25 cellular contexts compared by ENCODE assay signal in the genomic region with DNA sequence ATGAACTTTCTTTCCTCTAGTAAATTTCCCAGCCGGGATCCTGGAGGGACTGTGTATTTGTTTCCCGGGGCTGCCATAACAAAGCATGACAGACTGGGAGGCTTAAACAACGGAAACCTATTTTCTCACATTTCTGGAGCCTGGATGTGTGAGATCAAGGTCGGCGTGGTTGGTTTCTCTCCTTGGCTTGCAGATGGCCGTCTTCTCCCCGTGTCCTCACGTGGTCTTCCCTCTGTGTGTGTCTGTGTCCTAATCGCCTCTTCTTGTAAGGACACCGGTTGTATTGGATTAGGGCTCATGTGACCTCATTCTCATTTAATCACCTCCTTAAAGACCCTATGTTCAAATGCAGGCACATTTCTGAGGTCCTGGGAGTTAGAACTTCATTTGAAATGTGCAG. TPM values are rescaled to one million over a fixed set of nuclear protein-coding genes. Genes with fewer than 3 reads are reported as not detected.
DNase-seq lines count a peak whose midpoint lies in the region; ATAC-seq, FAIRE-seq and TF ChIP-seq lines count a peak whose summit lies in the region.
"Had no signal": no experiment of that assay in that cellular context is flagged by ENCODE, and none has a peak within 500 bp of the region (broad histone marks: within the 10 kb centered on the region; RNA-seq: fewer than 3 reads in every experiment).

No MANE protein-coding gene starts in this region.

- H3K27me3 ChIP-seq in HepG2 (ENCODE audit: control insufficient read depth in 1 of 2, insufficient read depth in 2 of 2, low read length in 2 of 2) (peaks cover 0 to 42% of the 10 kb centered on the region in 2 experiments; a peak in 2 of 5 replicates), right lobe of liver (no peaks in the 10 kb centered on the region), PC-3 (ENCODE audit: low read length) (no peaks in the 10 kb centered on the region)
- H3K27me3 ChIP-seq: MG63 had no signal

- H2AFZ ChIP-seq in HepG2 (ENCODE audit: low read length), result no peak overlapping the region
- no peak overlapping the region for H2AFZ ChIP-seq in PC-3 (ENCODE audit: low read length)

- DNase-seq in HepG2 (ENCODE audit: low spot score) (no peak), right lobe of liver (no peak), posterior vena cava (ENCODE audit: low spot score) (peak; percentile 20), HFFc6 (no peak), HT-29 (ENCODE audit: low spot score) (no peak), NCI-H1436 treated with DMSO at 0.1 percent for 48 hours (lab: John Stamatoyannopoulos, UW) (no peak), PC-3 (no peak)
- DNase-seq: AML-193, DMS 273 treated with DMSO at 0.1 percent for 48 hours, DND-41, Kasumi-1, MG63, NCI-H1048, NCI-H1436, NCI-H2029 treated with DMSO at 0.1 percent for 48 hours, NCI-H2171 treated with DMSO at 0.1 percent for 48 hours, NCI-H446, Right ventricle myocardium superior had no signal

- FAIRE-seq in HepG2 (lab: Jason Lieb, UNC), result no peak
- FAIRE-seq: G401.6 had no signal

- TF ChIP-seq RAD21 in HepG2 (CRISPR knock-in tag; IDR thresholded peaks at IDR 0.05), result no peak

- POLR2A ChIA-PET in HepG2 (lab: Yijun Ruan, JAX) (no interaction called here), PC-3 (lab: Charles Lee; ENCODE audit: unreplicated experiment) (no interaction called here)

- H3K4me3 Mint-ChIP-seq in brain (peak overlapping the region in 1 of 5 experiments; percentile 27), HFFc6 (no peak overlapping the region)

- WGBS in HepG2 (ENCODE audit: low lambda C conversion rate), result 70% methylated on average over 10 of the region's 10 CpGs
- WGBS in right lobe of liver (ENCODE audit: insufficient coverage, low coverage, low lambda C conversion rate, missing lambda C conversion rate), result 63% methylated on average over 5 of the region's 10 CpGs

- H3K4me2 ChIP-seq in HepG2 (ENCODE audit: low read depth, low read length), result peak overlapping the region; percentile 77
- no peak overlapping the region for H3K4me2 ChIP-seq in PC-3 (ENCODE audit: low read length)

- H3K9me2 ChIP-seq in PC-3 (replicated peaks; ENCODE audit: low read length), result no peaks in the 10 kb centered on the region

- H3K36me3 ChIP-seq in HepG2 (replicated peaks in 1 of 2; ENCODE audit: control insufficient read depth in 1 of 2, insufficient read depth in 2 of 2, low read length in 2 of 2) (no peaks in the 10 kb centered on the region), right lobe of liver (no peaks in the 10 kb centered on the region), PC-3 (ENCODE audit: low read depth, low read length) (no peaks in the 10 kb centered on the region)
- H3K36me3 ChIP-seq: MG63 had no signal

- H4K20me1 ChIP-seq in HepG2 (ENCODE audit: insufficient read depth, low read length), result no peaks in the 10 kb centered on the region
- H4K20me1 ChIP-seq in PC-3 (ENCODE audit: low read length), result no peaks in the 10 kb centered on the region

- TF ChIP-seq POLR2A in HepG2 (IDR thresholded peaks at IDR 0.05; ENCODE audit: insufficient read depth in 1 of 2, low read depth in 2 of 2, low read length in 2 of 2), result no peak
- no peak for TF ChIP-seq POLR2A in right lobe of liver (IDR thresholded peaks at IDR 0.05)

- TF ChIP-seq CTCF in HepG2 (CRISPR knock-in tag; IDR thresholded peaks at IDR 0.05) (no peak), right lobe of liver (IDR thresholded peaks at IDR 0.05) (no peak), brain (conservative IDR thresholded peaks at IDR 0.05) (no peak), HFFc6 (IDR thresholded peaks at IDR 0.05) (no peak), PC-3 (conservative IDR thresholded peaks at IDR 0.05; ENCODE audit: low read depth, low read length) (no peak)

- BruUV-seq in HepG2 (replicated peaks; lab: Mats Ljungman, UMichigan) (no TSS peak), PC-3 (replicated peaks; lab: Mats Ljungman, UMichigan) (no TSS peak)

- H3K27me3 Mint-ChIP-seq in brain (peaks cover 8% of the 10 kb centered on the region), HFFc6 (ENCODE audit: insufficient read depth) (peaks cover 2% of the 10 kb centered on the region)

- no peak overlapping the region for H3K4me3 ChIP-seq in HepG2 (replicated peaks in 1 of 3; ENCODE audit: insufficient read depth in 1 of 3, low read depth in 2 of 3, low read length in 3 of 3)
- H3K4me3 ChIP-seq in right lobe of liver, result no peak overlapping the region
- no peak overlapping the region for H3K4me3 ChIP-seq in PC-3 (ENCODE audit: low read length)
- H3K4me3 ChIP-seq: MG63, SK-N-MC had no signal

- H3F3A ChIP-seq in PC-3 (ENCODE audit: low read length, unreplicated experiment), result no peaks in the 10 kb centered on the region

- ATAC-seq in HepG2 (no peak), right lobe of liver (no peak), PC-3 (no peak)
- ATAC-seq: HCT116 had no signal

- H3K27ac Mint-ChIP-seq in brain, result peak overlapping the region in 3 of 5 experiments; percentile 5 to 69 (median 36)
- no peak overlapping the region for H3K27ac Mint-ChIP-seq in HFFc6
- H3K27ac Mint-ChIP-seq: IgD-negative memory B cell had no signal

- no peak overlapping the region for H3K27ac ChIP-seq in HepG2 (ENCODE audit: extremely low read length, insufficient read depth, low read length)
- H3K27ac ChIP-seq in right lobe of liver, result no peak overlapping the region
- no peak overlapping the region for H3K27ac ChIP-seq in PC-3 (ENCODE audit: low read length)
- H3K27ac ChIP-seq: 22Rv1, C4-2B, SK-N-MC had no signal

- H3K9me3 Mint-ChIP-seq in brain, result peaks cover 0 to 4% (median 0%) of the 10 kb centered on the region in 5 experiments
- no peaks in the 10 kb centered on the region for H3K9me3 Mint-ChIP-seq in HFFc6
- H3K9me3 Mint-ChIP-seq: IgD-negative memory B cell had no signal

- TF ChIP-seq EP300 in HepG2 (IDR thresholded peaks at IDR 0.05; ENCODE audit: low read depth in 2 of 2, low read length in 2 of 2), result no peak
- TF ChIP-seq EP300 in HepG2 (CRISPR knock-in tag; IDR thresholded peaks at IDR 0.05; ENCODE audit: borderline replicate concordance), result no peak

- H3K4me1 Mint-ChIP-seq in brain, result peaks cover 18% of the 10 kb centered on the region
- peaks cover 7% of the 10 kb centered on the region; the same call in 1 of the 2 replicates for H3K4me1 Mint-ChIP-seq in HFFc6 (ENCODE audit: low read depth)

- H3K4me1 ChIP-seq in HepG2 (ENCODE audit: insufficient read depth, low read length), result peaks cover 29% of the 10 kb centered on the region
- no peaks in the 10 kb centered on the region for H3K4me1 ChIP-seq in right lobe of liver
- H3K4me1 ChIP-seq in PC-3 (ENCODE audit: insufficient read depth, low read length), result 0 out of 2 replicates have a peak, but pooled peaks cover 5% of the 10 kb centered on the region

- H3K9ac ChIP-seq in HepG2 (ENCODE audit: insufficient read depth, low read depth, low read length), result no peak overlapping the region
- H3K9ac ChIP-seq in PC-3 (ENCODE audit: low read length), result no peak overlapping the region

- intact Hi-C loops in HepG2 (cut with micrococcal nuclease; ENCODE audit: unreplicated experiment) (no loop called here), right lobe of liver (cut with DNase I) (loop anchor here in 1 of 2 donors (10.0 kb wide), 1 partner anchor 47 kb away; no protein-coding TSS in a partner anchor), posterior vena cava (cut with DNase I) (loop anchor here in 1 of 2 donors (10.0 kb wide), 1 partner anchor 47 kb away; no protein-coding TSS in a partner anchor), PC-3 (cut with micrococcal nuclease) (no loop called here)

- in situ Hi-C loops in HepG2 (cut with HindIII; ENCODE audit: extremely low pct_ligation_motif_present, low pct_unique_long_range_greater_than_20kb), result no loop called here

- CTCF ChIA-PET in HepG2 (lab: Yijun Ruan, JAX; ENCODE audit: low intra/inter-chr PET ratio, low total read pairs) (no interaction called here), PC-3 (lab: Charles Lee) (no interaction called here)

- H3K79me2 ChIP-seq in HepG2 (ENCODE audit: insufficient read depth, low read length) (no peaks in the 10 kb centered on the region), PC-3 (ENCODE audit: low read length) (no peaks in the 10 kb centered on the region)

- H3K36me3 Mint-ChIP-seq in brain, result no peaks in the 10 kb centered on the region
- H3K36me3 Mint-ChIP-seq in HFFc6 (ENCODE audit: low read depth), result no peaks in the 10 kb centered on the region
- H3K36me3 Mint-ChIP-seq: IgD-negative memory B cell had no signal

- H3K9me3 ChIP-seq in HepG2 (ENCODE audit: low read length) (no peaks in the 10 kb centered on the region), right lobe of liver (no peaks in the 10 kb centered on the region), PC-3 (ENCODE audit: low read length) (no peaks in the 10 kb centered on the region)
- H3K9me3 ChIP-seq: MG63 had no signal

RNA-seq across cellular contexts. Expression of gene USP10, which starts 22.0 kb away (rescaled TPM):
- 79.1 and 97.6 TPM in 2 replicates for total RNA-seq in HepG2 (2016; rRNA removed; fragmentation: Illumina TruSeq; extraction: Trizol)
- total RNA-seq in HepG2 (2016; cell fraction: cytosol; rRNA removed; fragmentation: Illumina TruSeq; extraction: Trizol; ENCODE audit: low read depth), result 57.5 and 62.5 TPM in 2 replicates
- total RNA-seq in HepG2 (2016; cell fraction: insoluble cytoplasmic fraction; rRNA removed; fragmentation: Illumina TruSeq; extraction: Trizol), result 76.4 and 87.1 TPM in 2 replicates
- total RNA-seq in HepG2 (2016; cell fraction: membrane; rRNA removed; fragmentation: Illumina TruSeq; extraction: Trizol), result 73.6 and 81.2 TPM in 2 replicates
- total RNA-seq in HepG2 (2016; cell fraction: nucleus; rRNA removed; fragmentation: Illumina TruSeq; extraction: Trizol), result 78.0 and 88.2 TPM in 2 replicates
- 114 and 122 TPM in 2 replicates for polyA plus RNA-seq in HepG2 (2011; rRNA removed)
- polyA plus RNA-seq in HepG2 (2011; cell fraction: cytosol; rRNA removed), result 68.7 and 92.2 TPM in 2 replicates
- 127 and 143 TPM in 2 replicates for polyA plus RNA-seq in HepG2 (2011; cell fraction: nucleus; rRNA removed)
- polyA plus RNA-seq in HepG2 (2012), result 65.1 and 93.3 TPM in 2 replicates
- polyA plus RNA-seq in HepG2 (2016; cell fraction: cytosol; fragmentation: Illumina TruSeq; extraction: Trizol; ENCODE audit: low read depth), result 17.7 and 17.8 TPM in 2 replicates
- 102 and 128 TPM in 2 replicates for polyA plus RNA-seq in HepG2 (2016; cell fraction: insoluble cytoplasmic fraction; fragmentation: Illumina TruSeq; extraction: Trizol; ENCODE audit: low read depth)
- 41.4 and 44.1 TPM in 2 replicates for polyA plus RNA-seq in HepG2 (2016; cell fraction: membrane; fragmentation: Illumina TruSeq; extraction: Trizol; ENCODE audit: low read depth)
- 118 and 120 TPM in 2 replicates for polyA plus RNA-seq in HepG2 (2016; cell fraction: nucleus; fragmentation: Illumina TruSeq; extraction: Trizol; ENCODE audit: insufficient read depth, low read depth)
- 349 and 427 TPM in 2 replicates for polyA minus RNA-seq in HepG2 (2011; rRNA and poly(A)+ RNA removed; ENCODE audit: low replicate concordance)
- polyA minus RNA-seq in HepG2 (2011; cell fraction: cytosol; rRNA and poly(A)+ RNA removed), result 64.3 and 66.8 TPM in 2 replicates
- polyA minus RNA-seq in HepG2 (2011; cell fraction: nucleus; rRNA and poly(A)+ RNA removed), result 118 TPM in 2 replicates
- total RNA-seq in right lobe of liver, result 10 to 100 TPM; 41.5 to 53.2 (median 44.6) TPM
- 63.6 TPM for polyA plus RNA-seq in brain (ENCODE audit: insufficient read depth, low read depth, low replicate concordance)
- total RNA-seq in posterior vena cava, result 10 to 100 TPM; 64.3 to 68.1 TPM
- total RNA-seq in HFFc6 (2021; fragmentation: NEBNext Ultra II Directional; extraction: Animal tissue kit (Norgen Biotek cat#: 25700)), result 100 to 1,000 TPM in 2 of 6 experiments, 10 to 100 TPM in 4; 83.2 to 106 (median 92.3) TPM
- 53.9 and 58.2 TPM in 2 replicates for total RNA-seq in HT-29 (2014; rRNA removed; shearing (Covaris generic))
- total RNA-seq in PC-3 (2014; rRNA removed), result 50.4 and 62.3 TPM in 2 replicates

RNA-seq across cellular contexts. Expression of gene KLHL36, which starts 29.5 kb away (rescaled TPM):
- total RNA-seq in HepG2 (2016; rRNA removed; fragmentation: Illumina TruSeq; extraction: Trizol), result 23.6 and 24.3 TPM in 2 replicates
- total RNA-seq in HepG2 (2016; cell fraction: cytosol; rRNA removed; fragmentation: Illumina TruSeq; extraction: Trizol; ENCODE audit: low read depth), result 5.2 and 5.7 TPM in 2 replicates
- 19.7 and 25.5 TPM in 2 replicates for total RNA-seq in HepG2 (2016; cell fraction: insoluble cytoplasmic fraction; rRNA removed; fragmentation: Illumina TruSeq; extraction: Trizol)
- total RNA-seq in HepG2 (2016; cell fraction: membrane; rRNA removed; fragmentation: Illumina TruSeq; extraction: Trizol), result 13.6 and 13.8 TPM in 2 replicates
- 19.3 and 23.7 TPM in 2 replicates for total RNA-seq in HepG2 (2016; cell fraction: nucleus; rRNA removed; fragmentation: Illumina TruSeq; extraction: Trizol)
- 26.0 and 34.9 TPM in 2 replicates for polyA plus RNA-seq in HepG2 (2011; rRNA removed)
- polyA plus RNA-seq in HepG2 (2011; cell fraction: cytosol; rRNA removed), result 19.5 and 24.5 TPM in 2 replicates
- polyA plus RNA-seq in HepG2 (2011; cell fraction: nucleus; rRNA removed), result 101 and 113 TPM in 2 replicates
- 13.5 and 16.7 TPM in 2 replicates for polyA plus RNA-seq in HepG2 (2012)
- polyA plus RNA-seq in HepG2 (2016; cell fraction: cytosol; fragmentation: Illumina TruSeq; extraction: Trizol; ENCODE audit: low read depth), result 3.3 and 4.5 TPM in 2 replicates
- 12.0 and 13.5 TPM in 2 replicates for polyA plus RNA-seq in HepG2 (2016; cell fraction: insoluble cytoplasmic fraction; fragmentation: Illumina TruSeq; extraction: Trizol; ENCODE audit: low read depth)
- 5.3 and 6.0 TPM in 2 replicates for polyA plus RNA-seq in HepG2 (2016; cell fraction: membrane; fragmentation: Illumina TruSeq; extraction: Trizol; ENCODE audit: low read depth)
- polyA plus RNA-seq in HepG2 (2016; cell fraction: nucleus; fragmentation: Illumina TruSeq; extraction: Trizol; ENCODE audit: insufficient read depth, low read depth), result 30.5 and 31.5 TPM in 2 replicates
- polyA minus RNA-seq in HepG2 (2011; rRNA and poly(A)+ RNA removed; ENCODE audit: low replicate concordance), result 18.8 and 92.4 TPM in 2 replicates
- polyA minus RNA-seq in HepG2 (2011; cell fraction: cytosol; rRNA and poly(A)+ RNA removed), result 32.9 and 39.6 TPM in 2 replicates
- polyA minus RNA-seq in HepG2 (2011; cell fraction: nucleus; rRNA and poly(A)+ RNA removed), result 40.4 and 48.1 TPM in 2 replicates
- total RNA-seq in right lobe of liver, result 10 to 100 TPM; 20.1 to 31.3 (median 21.9) TPM
- 19.2 TPM for polyA plus RNA-seq in brain (ENCODE audit: insufficient read depth, low read depth, low replicate concordance)
- 10 to 100 TPM; 48.5 to 49.4 TPM for total RNA-seq in posterior vena cava
- total RNA-seq in HFFc6 (2021; fragmentation: NEBNext Ultra II Directional; extraction: Animal tissue kit (Norgen Biotek cat#: 25700)), result 10 to 100 TPM; 37.6 to 58.3 (median 40.7) TPM
- total RNA-seq in HT-29 (2014; rRNA removed; shearing (Covaris generic)), result 64.9 and 70.1 TPM in 2 replicates
- 33.8 and 35.0 TPM in 2 replicates for total RNA-seq in PC-3 (2014; rRNA removed)

RNA-seq across cellular contexts. Expression of gene COTL1, which starts 60.0 kb away (rescaled TPM):
- total RNA-seq in HepG2 (2016; rRNA removed; fragmentation: Illumina TruSeq; extraction: Trizol), result 8.6 and 8.7 TPM in 2 replicates
- total RNA-seq in HepG2 (2016; cell fraction: cytosol; rRNA removed; fragmentation: Illumina TruSeq; extraction: Trizol; ENCODE audit: low read depth), result 5.8 and 8.7 TPM in 2 replicates
- 7.3 and 9.2 TPM in 2 replicates for total RNA-seq in HepG2 (2016; cell fraction: insoluble cytoplasmic fraction; rRNA removed; fragmentation: Illumina TruSeq; extraction: Trizol)
- 14.0 and 18.2 TPM in 2 replicates for total RNA-seq in HepG2 (2016; cell fraction: membrane; rRNA removed; fragmentation: Illumina TruSeq; extraction: Trizol)
- 3.7 and 4.3 TPM in 2 replicates for total RNA-seq in HepG2 (2016; cell fraction: nucleus; rRNA removed; fragmentation: Illumina TruSeq; extraction: Trizol)
- polyA plus RNA-seq in HepG2 (2011; rRNA removed), result 9.7 and 16.9 TPM in 2 replicates
- polyA plus RNA-seq in HepG2 (2011; cell fraction: cytosol; rRNA removed), result 8.5 and 16.0 TPM in 2 replicates
- polyA plus RNA-seq in HepG2 (2011; cell fraction: nucleus; rRNA removed), result 5.1 and 7.3 TPM in 2 replicates
- 8.5 and 17.2 TPM in 2 replicates for polyA plus RNA-seq in HepG2 (2012)
- 15.3 and 18.5 TPM in 2 replicates for polyA plus RNA-seq in HepG2 (2016; cell fraction: cytosol; fragmentation: Illumina TruSeq; extraction: Trizol; ENCODE audit: low read depth)
- polyA plus RNA-seq in HepG2 (2016; cell fraction: insoluble cytoplasmic fraction; fragmentation: Illumina TruSeq; extraction: Trizol; ENCODE audit: low read depth), result 17.5 and 21.2 TPM in 2 replicates
- 23.1 and 28.6 TPM in 2 replicates for polyA plus RNA-seq in HepG2 (2016; cell fraction: membrane; fragmentation: Illumina TruSeq; extraction: Trizol; ENCODE audit: low read depth)
- 10.8 and 11.4 TPM in 2 replicates for polyA plus RNA-seq in HepG2 (2016; cell fraction: nucleus; fragmentation: Illumina TruSeq; extraction: Trizol; ENCODE audit: insufficient read depth, low read depth)
- polyA minus RNA-seq in HepG2 (2011; rRNA and poly(A)+ RNA removed; ENCODE audit: low replicate concordance), result 13.8 and 51.4 TPM in 2 replicates
- polyA minus RNA-seq in HepG2 (2011; cell fraction: cytosol; rRNA and poly(A)+ RNA removed), result 3.7 and 9.1 TPM in 2 replicates
- 3.7 and 4.8 TPM in 2 replicates for polyA minus RNA-seq in HepG2 (2011; cell fraction: nucleus; rRNA and poly(A)+ RNA removed)
- total RNA-seq in right lobe of liver, result 10 to 100 TPM; 12.4 to 51.0 (median 18.6) TPM
- polyA plus RNA-seq in brain (ENCODE audit: insufficient read depth, low read depth, low replicate concordance), result 902 TPM
- 10 to 100 TPM; 55.0 to 66.0 TPM for total RNA-seq in posterior vena cava
- total RNA-seq in HFFc6 (2021; fragmentation: NEBNext Ultra II Directional; extraction: Animal tissue kit (Norgen Biotek cat#: 25700)), result 100 to 1,000 TPM; 580 to 681 (median 632) TPM
- total RNA-seq in HT-29 (2014; rRNA removed; shearing (Covaris generic)), result 105 and 121 TPM in 2 replicates
- total RNA-seq in PC-3 (2014; rRNA removed), result 408 and 465 TPM in 2 replicates
